In genomic region chr6:2871102-2871501, GRCh38 we compare ENCODE assay signal across 32 cellular contexts.
"Had no signal": no experiment of that assay in that cellular context is flagged by ENCODE, and none has a peak within 500 bp of the region (broad histone marks: within the 10 kb centered on the region; RNA-seq: fewer than 3 reads in every experiment).

No MANE protein-coding gene starts in this region.

- H3K27me3 ChIP-seq: adrenal gland, body of pancreas, colonic mucosa, esophagus squamous epithelium had no signal

- H3K4me3 ChIP-seq: adrenal gland, body of pancreas, colonic mucosa, esophagus squamous epithelium had no signal

- H3K9me3 ChIP-seq: adrenal gland, body of pancreas, colonic mucosa, esophagus squamous epithelium had no signal

- H3K4me3 Mint-ChIP-seq: activated B cell treated with CpG ODN at 0.5 μM for 24 hours; activated CD8-positive, alpha-beta T cell treated with anti-CD3 and anti-CD28 coated beads for 36 hours; activated naive CD4-positive, alpha-beta T cell treated with anti-CD3 and anti-CD28 coated beads for 36 hours; activated naive CD4-positive, alpha-beta T cell treated with anti-CD3 and anti-CD28 coated beads, Interleukin-2, amount 50 U/mL, for 24 hours; activated naive CD8-positive, alpha-beta T cell treated with anti-CD3 and anti-CD28 coated beads for 36 hours; activated naive CD8-positive, alpha-beta T cell treated with anti-CD3 and anti-CD28 coated beads, Interleukin-2, amount 50 U/mL, for 24 hours; activated T-cell treated with anti-CD3 and anti-CD28 coated beads, Interleukin-2, amount 50 U/mL, for 4 hours; activated T-helper 17 cell treated with anti-CD3 and anti-CD28 coated beads, Interleukin-2, amount 50 U/mL, for 72 hours; T-helper 17 cell; T-helper 2 cell treated with Interferon-gamma antibody and Interleukin-4, amounts not matched to agents 5 μg/mL and 100 μg/mL, for 36 hours had no signal

- H3K27ac Mint-ChIP-seq: activated CD8-positive, alpha-beta T cell treated with anti-CD3 and anti-CD28 coated beads for 36 hours; activated naive CD4-positive, alpha-beta T cell treated with anti-CD3 and anti-CD28 coated beads for 36 hours; activated naive CD4-positive, alpha-beta T cell treated with anti-CD3 and anti-CD28 coated beads, Interleukin-2, amount 50 U/mL, for 24 hours; activated naive CD8-positive, alpha-beta T cell treated with anti-CD3 and anti-CD28 coated beads for 36 hours; activated naive CD8-positive, alpha-beta T cell treated with anti-CD3 and anti-CD28 coated beads, Interleukin-2, amount 50 U/mL, for 24 hours; activated T-helper 17 cell treated with anti-CD3 and anti-CD28 coated beads, Interleukin-2, amount 50 U/mL, for 72 hours; T-helper 17 cell; T-helper 2 cell treated with Interferon-gamma antibody and Interleukin-4, amounts not matched to agents 5 μg/mL and 100 μg/mL, for 36 hours had no signal

- H3K36me3 ChIP-seq: adrenal gland, colonic mucosa, esophagus squamous epithelium, WERI-Rb-1 had no signal

- ATAC-seq: activated CD4-positive, CD25-positive, alpha-beta regulatory T cell treated with anti-CD3 and anti-CD28 coated beads, Interleukin-2, amount 50 U/mL, for 24 hours; activated CD8-positive, alpha-beta T cell treated with anti-CD3 and anti-CD28 coated beads for 36 hours; activated naive CD8-positive, alpha-beta T cell treated with anti-CD3 and anti-CD28 coated beads, Interleukin-2, amount 50 U/mL, for 24 hours; activated T-cell treated with anti-CD3 and anti-CD28 coated beads, Interleukin-2, amount 50 U/mL, for 4 hours; activated T-helper 17 cell treated with anti-CD3 and anti-CD28 coated beads, Interleukin-2, amount 50 U/mL, for 72 hours; body of pancreas; T-helper 17 cell had no signal

- H3K9me3 Mint-ChIP-seq: activated naive CD4-positive, alpha-beta T cell treated with anti-CD3 and anti-CD28 coated beads, Interleukin-2, amount 50 U/mL, for 24 hours; activated T-cell treated with anti-CD3 and anti-CD28 coated beads, Interleukin-2, amount 50 U/mL, for 4 hours; activated T-helper 17 cell treated with anti-CD3 and anti-CD28 coated beads, Interleukin-2, amount 50 U/mL, for 72 hours had no signal

- H3K36me3 Mint-ChIP-seq: activated naive CD4-positive, alpha-beta T cell treated with anti-CD3 and anti-CD28 coated beads, Interleukin-2, amount 50 U/mL, for 24 hours had no signal

- DNase-seq: activated B cell treated with CpG ODN at 0.5 μM for 24 hours; activated CD4-positive, alpha-beta T cell treated with anti-CD3 and anti-CD28 coated beads for 48 hours; activated CD4-positive, alpha-beta T cell treated with anti-CD3 and anti-CD28 coated beads, Interleukin-2, amount 50 U/mL, for 1 hour; activated CD4-positive, alpha-beta T cell treated with anti-CD3 and anti-CD28 coated beads, Interleukin-2, amount 50 U/mL, for 48 hours; activated CD8-positive, alpha-beta memory T cell treated with anti-CD3 and anti-CD28 coated beads for 24 hours; activated CD8-positive, alpha-beta T cell treated with anti-CD3 and anti-CD28 coated beads for 36 hours; activated effector memory CD4-positive, alpha-beta T cell treated with Interleukin-2 at 50 U/mL for 16 hours; activated gamma-delta T cell treated with Interleukin-2 at 50 U/mL for 16 hours; activated naive CD4-positive, alpha-beta T cell treated with anti-CD3 and anti-CD28 coated beads for 36 hours; activated naive CD8-positive, alpha-beta T cell treated with anti-CD3 and anti-CD28 coated beads for 36 hours; activated naive CD8-positive, alpha-beta T cell treated with anti-CD3 and anti-CD28 coated beads, Interleukin-2, amount 50 U/mL, for 24 hours; activated T-cell treated with anti-CD3 and anti-CD28 coated beads, Interleukin-2, amount 50 U/mL, for 4 hours; adrenal gland; amygdala; body of pancreas; caudate nucleus; colonic mucosa; effector CD8-positive, alpha-beta T cell; esophagus squamous epithelium; foreskin fibroblast; head of caudate nucleus; T-helper 17 cell; T1000; WERI-Rb-1 had no signal

- H3K27ac ChIP-seq: adrenal gland, body of pancreas, colonic mucosa, epithelial cell of prostate, esophagus squamous epithelium, WERI-Rb-1 had no signal

- H3K27me3 Mint-ChIP-seq: activated B cell treated with CpG ODN at 0.5 μM for 24 hours; activated CD8-positive, alpha-beta T cell treated with anti-CD3 and anti-CD28 coated beads for 36 hours; activated naive CD4-positive, alpha-beta T cell treated with anti-CD3 and anti-CD28 coated beads, Interleukin-2, amount 50 U/mL, for 24 hours; activated naive CD8-positive, alpha-beta T cell treated with anti-CD3 and anti-CD28 coated beads for 36 hours; activated naive CD8-positive, alpha-beta T cell treated with anti-CD3 and anti-CD28 coated beads, Interleukin-2, amount 50 U/mL, for 24 hours; activated T-helper 17 cell treated with anti-CD3 and anti-CD28 coated beads, Interleukin-2, amount 50 U/mL, for 72 hours; T-helper 17 cell had no signal

- FAIRE-seq: endometrium, endothelial cell of umbilical vein, frontal cortex had no signal
